Comparison of ENCODE assay signal across 7 cellular contexts in the genomic region with DNA sequence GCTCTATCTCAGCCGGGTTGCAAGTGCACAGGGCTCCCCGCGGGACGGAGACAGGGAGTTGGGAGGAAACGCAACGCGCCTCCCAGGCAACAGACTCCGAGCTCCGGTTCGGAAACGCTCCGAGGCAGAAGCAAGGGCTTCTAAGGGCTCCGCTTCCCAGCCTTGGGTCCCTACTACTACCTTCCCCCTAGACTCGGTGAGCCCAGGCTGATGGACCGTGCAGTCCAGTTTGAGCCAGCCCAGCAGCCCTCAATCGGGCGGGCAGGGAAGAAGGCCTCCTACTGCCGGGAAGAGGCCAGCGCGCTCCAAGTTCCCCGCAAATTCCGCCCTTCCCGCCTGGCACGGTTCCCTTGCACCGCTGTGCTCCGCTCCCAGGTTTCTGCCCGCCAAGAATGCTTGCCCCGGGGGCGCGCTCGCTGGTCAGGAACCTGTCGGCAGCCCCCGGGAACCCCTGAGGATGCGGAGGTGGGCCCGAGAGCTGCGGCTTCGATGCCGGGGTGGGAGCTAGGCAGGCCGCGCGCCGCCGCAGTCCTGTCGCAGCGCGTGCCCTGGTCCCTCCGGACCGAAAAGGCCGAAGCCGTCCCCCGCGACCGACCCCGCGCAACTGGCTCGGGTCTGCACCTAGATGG. TPM values are rescaled to one million over a fixed set of nuclear protein-coding genes. Genes with fewer than 3 reads are reported as not detected.
DNase-seq lines count a peak whose midpoint lies in the region; ATAC-seq and TF ChIP-seq lines count a peak whose summit lies in the region.

No MANE protein-coding gene starts in this region.

- 1 to 2% methylated on average over 49 to 55 of the region's 56 CpGs for WGBS in mesodermal cell (ENCODE audit: insufficient coverage in 2 of 2), 2 experiments

- H3K4me1 Mint-ChIP-seq in activated CD8-positive, alpha-beta T cell treated with anti-CD3 and anti-CD28 coated beads, Interleukin-2, amount 10 ng/mL, durations not matched to agents 7 days and 5 days (ENCODE audit: low read depth): peaks cover 20% of the 10 kb centered on the region
- H3K4me1 Mint-ChIP-seq in stimulated activated effector memory CD8-positive, alpha-beta T cell treated with anti-CD3 and anti-CD28 coated beads, Interleukin-12 subunit alpha, Interleukin-12 subunit beta, amount 100 ng/mL, for 72 hours: no peaks in the 10 kb centered on the region

- peaks cover 23% of the 10 kb centered on the region for H3K9me3 ChIP-seq in mesodermal cell (ENCODE audit: control insufficient read depth, low read length)

- peaks cover 15% of the 10 kb centered on the region for H3K9me3 Mint-ChIP-seq in activated CD8-positive, alpha-beta T cell treated with anti-CD3 and anti-CD28 coated beads, Interleukin-2, amount 10 ng/mL, durations not matched to agents 7 days and 5 days (ENCODE audit: insufficient read depth)
- H3K9me3 Mint-ChIP-seq in stimulated activated effector memory CD8-positive, alpha-beta T cell treated with anti-CD3 and anti-CD28 coated beads, Interleukin-12 subunit alpha, Interleukin-12 subunit beta, amount 100 ng/mL, for 72 hours: peaks cover 4% of the 10 kb centered on the region

- H3K4me1 ChIP-seq in mesodermal cell (ENCODE audit: control insufficient read depth, insufficient read depth, low read length, poor library complexity, severe bottlenecking): peaks cover 7% of the 10 kb centered on the region

- ATAC-seq in GM21717 (IDR thresholded peaks at IDR 0.05; ENCODE audit: unreplicated experiment): peak; percentile 55
- ATAC-seq in activated CD8-positive, alpha-beta T cell treated with anti-CD3 and anti-CD28 coated beads, Interleukin-2, amount 10 ng/mL, durations not matched to agents 7 days and 5 days: peak; percentile 60
- peak; percentile 72 for ATAC-seq in stimulated activated effector memory CD8-positive, alpha-beta T cell treated with anti-CD3 and anti-CD28 coated beads, Interleukin-12 subunit alpha, Interleukin-12 subunit beta, amount 100 ng/mL, for 72 hours

- TF ChIP-seq CTCF in GM10266 (IDR thresholded peaks at IDR 0.05; ENCODE audit: control insufficient read depth, insufficient read depth, low read depth, missing control alignments) (no peak), epithelial cell of esophagus (IDR thresholded peaks at IDR 0.05; ENCODE audit: insufficient read depth, low read depth, low read length, missing control alignments) (peak; percentile 12)

- peak overlapping the region; percentile 75 for H3K27ac Mint-ChIP-seq in activated CD8-positive, alpha-beta T cell treated with anti-CD3 and anti-CD28 coated beads, Interleukin-2, amount 10 ng/mL, durations not matched to agents 7 days and 5 days
- no peak overlapping the region for H3K27ac Mint-ChIP-seq in stimulated activated effector memory CD8-positive, alpha-beta T cell treated with anti-CD3 and anti-CD28 coated beads, Interleukin-12 subunit alpha, Interleukin-12 subunit beta, amount 100 ng/mL, for 72 hours

- peaks cover 13% of the 10 kb centered on the region for H3K36me3 Mint-ChIP-seq in activated CD8-positive, alpha-beta T cell treated with anti-CD3 and anti-CD28 coated beads, Interleukin-2, amount 10 ng/mL, durations not matched to agents 7 days and 5 days (ENCODE audit: low read depth)
- H3K36me3 Mint-ChIP-seq in stimulated activated effector memory CD8-positive, alpha-beta T cell treated with anti-CD3 and anti-CD28 coated beads, Interleukin-12 subunit alpha, Interleukin-12 subunit beta, amount 100 ng/mL, for 72 hours: peaks cover 6% of the 10 kb centered on the region

- no peaks in the 10 kb centered on the region for H3K36me3 ChIP-seq in mesodermal cell (ENCODE audit: control insufficient read depth, insufficient read depth, low read length)

- H3K27ac ChIP-seq in mesodermal cell (ENCODE audit: low read depth, low read length, severe bottlenecking): no peak overlapping the region

- H3K4me3 ChIP-seq in epithelial cell of esophagus (ENCODE audit: low read length) (peak overlapping the region; percentile 56), mesodermal cell (ENCODE audit: extremely low read depth, insufficient read depth, low read length, poor library complexity, severe bottlenecking) (peak overlapping the region; percentile 45)

- POLR2A ChIA-PET in activated CD8-positive, alpha-beta T cell treated with anti-CD3 and anti-CD28 coated beads, Interleukin-2, amount 10 ng/mL, durations not matched to agents 7 days and 5 days (lab: Charles Lee): interaction anchor here (0.9 to 2.7 kb wide), 8 partner anchors 9 to 67 kb away, joined by 3 to 21 read pairs (median 6); a partner anchor contains a TSS

- H3K27me3 Mint-ChIP-seq in activated CD8-positive, alpha-beta T cell treated with anti-CD3 and anti-CD28 coated beads, Interleukin-2, amount 10 ng/mL, durations not matched to agents 7 days and 5 days (ENCODE audit: low read depth): no peaks in the 10 kb centered on the region

- DNase-seq in GM10266 (ENCODE audit: extremely low spot score): peak; percentile 57
- DNase-seq in Kasumi-1 (lab: John Stamatoyannopoulos, UW): peak; percentile 53 to 59
- DNase-seq in activated CD8-positive, alpha-beta T cell treated with anti-CD3 and anti-CD28 coated beads, Interleukin-2, amount 10 ng/mL, durations not matched to agents 7 days and 5 days: peak; percentile 34
- peak; percentile 53 for DNase-seq in epithelial cell of esophagus (ENCODE audit: low read depth)
- peak in 1 of 2 donors; percentile 18 for DNase-seq in stimulated activated effector memory CD8-positive, alpha-beta T cell treated with anti-CD3 and anti-CD28 coated beads, Interleukin-12 subunit alpha, Interleukin-12 subunit beta, amount 100 ng/mL, for 72 hours (ENCODE audit: low spot score in 2 of 2)

- CTCF ChIA-PET in activated CD8-positive, alpha-beta T cell treated with anti-CD3 and anti-CD28 coated beads, Interleukin-2, amount 10 ng/mL, durations not matched to agents 7 days and 5 days (lab: Charles Lee): interaction anchor here (0.8 to 4.9 kb wide), 10 partner anchors 11 to 215 kb away, joined by 3 to 32 read pairs (median 4); no protein-coding TSS in a partner anchor

- peak overlapping the region; percentile 78 for H3K4me3 Mint-ChIP-seq in activated CD8-positive, alpha-beta T cell treated with anti-CD3 and anti-CD28 coated beads, Interleukin-2, amount 10 ng/mL, durations not matched to agents 7 days and 5 days
- H3K4me3 Mint-ChIP-seq in stimulated activated effector memory CD8-positive, alpha-beta T cell treated with anti-CD3 and anti-CD28 coated beads, Interleukin-12 subunit alpha, Interleukin-12 subunit beta, amount 100 ng/mL, for 72 hours: peak overlapping the region; percentile 75

RNA-seq across cellular contexts. Expression of a gene that starts 0.7 kb away (rescaled TPM):
- 10 to 100 TPM; 49.3 to 52.3 TPM for total RNA-seq in activated CD8-positive, alpha-beta T cell treated with anti-CD3 and anti-CD28 coated beads, Interleukin-2, amount 10 ng/mL, durations not matched to agents 7 days and 5 days
- polyA plus RNA-seq in mesodermal cell (2013, experiment 1 of 2): 6.8 TPM
- polyA plus RNA-seq in mesodermal cell (2013, experiment 2 of 2): 5.4 TPM

RNA-seq across cellular contexts. Expression of a gene that starts 48.8 kb away (rescaled TPM):
- total RNA-seq in activated CD8-positive, alpha-beta T cell treated with anti-CD3 and anti-CD28 coated beads, Interleukin-2, amount 10 ng/mL, durations not matched to agents 7 days and 5 days: 10 to 100 TPM; 18.4 to 19.3 TPM
- polyA plus RNA-seq in mesodermal cell (2013, experiment 1 of 2): 11.2 TPM
- 14.5 TPM for polyA plus RNA-seq in mesodermal cell (2013, experiment 2 of 2)

RNA-seq across cellular contexts. Expression of a gene that starts 49.2 kb away (rescaled TPM):
- total RNA-seq in activated CD8-positive, alpha-beta T cell treated with anti-CD3 and anti-CD28 coated beads, Interleukin-2, amount 10 ng/mL, durations not matched to agents 7 days and 5 days: 10 to 100 TPM; 60.9 to 65.3 TPM
- polyA plus RNA-seq in mesodermal cell (2013, experiment 1 of 2): 50.1 TPM
- polyA plus RNA-seq in mesodermal cell (2013, experiment 2 of 2): 50.5 TPM
